Comparison of ENCODE assay signal across 9 cellular contexts in genomic region chr3:174442317-174442682, GRCh38.
DNase-seq lines count a peak whose midpoint lies in the region; FAIRE-seq and TF ChIP-seq lines count a peak whose summit lies in the region.
"Had no signal": no experiment of that assay in that cellular context is flagged by ENCODE, and none has a peak within 500 bp of the region (broad histone marks: within the 10 kb centered on the region; RNA-seq: fewer than 3 reads in every experiment).

No MANE protein-coding gene starts in this region.

- intact Hi-C loops in adrenal gland (cut with DNase I): no loop called here

- no peak for TF ChIP-seq POLR2A in adrenal gland (IDR thresholded peaks at IDR 0.05)

- WGBS in adrenal gland, 4 donors: 62 to 77% (median 74%) methylated on average over 4 of the region's 4 CpGs

- H3K27me3 ChIP-seq in keratinocyte (ENCODE audit: control insufficient read depth, extremely low read depth, insufficient read depth, low read length): no peaks in the 10 kb centered on the region
- no peaks in the 10 kb centered on the region for H3K27me3 ChIP-seq in subcutaneous abdominal adipose tissue (ENCODE audit: control insufficient read depth in 5 of 5, insufficient read depth in 4 of 5, low read length in 5 of 5)
- no peaks in the 10 kb centered on the region for H3K27me3 ChIP-seq in adrenal gland

- no peaks in the 10 kb centered on the region for H3K36me3 ChIP-seq in keratinocyte (ENCODE audit: control insufficient read depth in 2 of 2, extremely low read depth in 1 of 2, insufficient read depth in 2 of 2, low read length in 2 of 2)
- H3K36me3 ChIP-seq in subcutaneous abdominal adipose tissue (ENCODE audit: control insufficient read depth in 5 of 5, insufficient read depth in 5 of 5, low read length in 5 of 5): no peaks in the 10 kb centered on the region
- H3K36me3 ChIP-seq in adrenal gland (replicated peaks in 1 of 2): no peaks in the 10 kb centered on the region

- no peaks in the 10 kb centered on the region for H3K9me3 ChIP-seq in keratinocyte (ENCODE audit: control insufficient read depth, low read depth, low read length)
- H3K9me3 ChIP-seq in subcutaneous abdominal adipose tissue (ENCODE audit: control insufficient read depth in 5 of 5, low read length in 5 of 5): no peaks in the 10 kb centered on the region
- no peaks in the 10 kb centered on the region for H3K9me3 ChIP-seq in adrenal gland (replicated peaks in 1 of 3)

- H3K4me3 ChIP-seq in HFF-Myc (replicated peaks; ENCODE audit: low read depth, low read length) (peak overlapping the region; percentile 72), astrocyte of the cerebellum (ENCODE audit: low read depth, low read length) (peak overlapping the region; percentile 65), keratinocyte (ENCODE audit: control insufficient read depth in 2 of 3, extremely low read depth in 1 of 3, insufficient read depth in 2 of 3, low read depth in 1 of 3, low read length in 3 of 3) (peak overlapping the region; percentile 73 to 94 (median 91)), subcutaneous abdominal adipose tissue (ENCODE audit: low read depth in 1 of 5, low read length in 5 of 5) (peak overlapping the region in 4 of 5 donors; percentile 78 to 81 (median 79)), adrenal gland (peak overlapping the region in 1 of 4 donors; percentile 72)

- H3K4me1 ChIP-seq in keratinocyte (ENCODE audit: control insufficient read depth, extremely low read depth, insufficient read depth, low read length) (peaks cover 23% of the 10 kb centered on the region), subcutaneous abdominal adipose tissue (ENCODE audit: control insufficient read depth in 5 of 5, insufficient read depth in 5 of 5, low read length in 5 of 5) (peaks cover 0 to 29% (median 21%) of the 10 kb centered on the region in 5 donors), adrenal gland (replicated peaks in 1 of 2) (peaks cover 0 to 24% of the 10 kb centered on the region in 2 donors)

- no peaks in the 10 kb centered on the region for H3K9me1 ChIP-seq in keratinocyte (ENCODE audit: control insufficient read depth, extremely low read depth, insufficient read depth, low read length)

- peak overlapping the region; percentile 97 for H3K4me2 ChIP-seq in keratinocyte (ENCODE audit: control insufficient read depth, extremely low read depth, insufficient read depth, low read depth, low read length)

- H3K27ac ChIP-seq in keratinocyte (ENCODE audit: control insufficient read depth, insufficient read depth, low read length): peak overlapping the region; percentile 76
- peak overlapping the region; percentile 95 for H3K27ac ChIP-seq in subcutaneous abdominal adipose tissue (ENCODE audit: low read depth, low read length)
- H3K27ac ChIP-seq in adrenal gland: no peak overlapping the region

- in situ Hi-C loops in astrocyte of the cerebellum (cut with HindIII; ENCODE audit: low sequenced_read_pairs): no loop called here

- H3K9ac ChIP-seq in keratinocyte (ENCODE audit: control insufficient read depth, extremely low read depth, insufficient read depth, low read length): peak overlapping the region; percentile 86
- H3K9ac ChIP-seq in subcutaneous abdominal adipose tissue (ENCODE audit: low read length in 5 of 5): peak overlapping the region in 2 of 5 donors; percentile 81 to 90

- DNase-seq in HFF-Myc (ENCODE audit: extremely low read depth, low read depth): no peak
- DNase-seq in astrocyte of the cerebellum (ENCODE audit: low read depth): no peak
- DNase-seq in keratinocyte (ENCODE audit: low read depth, low spot score): no peak
- no peak for DNase-seq in nucleus accumbens (lab: John Stamatoyannopoulos, UW)
- DNase-seq in NCI-H1417 (lab: John Stamatoyannopoulos, UW): no peak
- DNase-seq in adrenal gland: no peak
- DNase-seq: activated CD4-positive, alpha-beta memory T cell treated with anti-CD3 and anti-CD28 coated beads, Interleukin-2, amount 10 ng/mL, durations not matched to agents 7 days and 5 days; NCI-H1930 had no signal

- peak overlapping the region; percentile 96 for H2AFZ ChIP-seq in keratinocyte (ENCODE audit: control insufficient read depth, low read length)

- no peak for FAIRE-seq in keratinocyte (lab: Jason Lieb, UNC)

- no peaks in the 10 kb centered on the region for H4K20me1 ChIP-seq in keratinocyte (ENCODE audit: control insufficient read depth, extremely low read depth, insufficient read depth, low read length)

- H3K79me2 ChIP-seq in keratinocyte (ENCODE audit: control insufficient read depth, insufficient read depth, low read length): no peaks in the 10 kb centered on the region

- TF ChIP-seq CTCF in HFF-Myc (IDR thresholded peaks at IDR 0.05; ENCODE audit: low read depth, low read length, missing control alignments) (no peak), astrocyte of the cerebellum (IDR thresholded peaks at IDR 0.05; ENCODE audit: low read depth, low read length, missing control alignments) (no peak), keratinocyte (optimal IDR thresholded peaks at IDR 0.05 in 1 of 3, IDR thresholded peaks at IDR 0.05 in 1 of 3, conservative IDR thresholded peaks at IDR 0.05 in 1 of 3; ENCODE audit: extremely low read depth in 1 of 3, insufficient read depth in 2 of 3, low read length in 3 of 3) (no peak), adrenal gland (IDR thresholded peaks at IDR 0.05) (no peak)

- dilution Hi-C loops in keratinocyte (cut with MboI; ENCODE audit: extremely low pct_ligation_motif_present, low sequenced_read_pairs): no loop called here

Comparison
In these comparisons a context has a peak if more than half of its experiments do, and no peak if none do; other contexts are left out.
1. H3K27ac ChIP-seq: peak in keratinocyte (single experiment) and subcutaneous abdominal adipose tissue (single experiment); none in adrenal gland (0 of 5).